8 cellular contexts compared by ENCODE assay signal in genomic region chr6:169256518-169256917, GRCh38.
"Had no signal": no experiment of that assay in that cellular context is flagged by ENCODE, and none has a peak within 500 bp of the region (broad histone marks: within the 10 kb centered on the region; RNA-seq: fewer than 3 reads in every experiment).

No MANE protein-coding gene starts in this region.

- FAIRE-seq: G401.6, GM12878, GM12891, GM12892, GM18507, GM19239 had no signal

- H3K4me3 ChIP-seq: GM12878 had no signal

- DNase-seq: GDM1, GF-D8 had no signal
